In the genomic region with DNA sequence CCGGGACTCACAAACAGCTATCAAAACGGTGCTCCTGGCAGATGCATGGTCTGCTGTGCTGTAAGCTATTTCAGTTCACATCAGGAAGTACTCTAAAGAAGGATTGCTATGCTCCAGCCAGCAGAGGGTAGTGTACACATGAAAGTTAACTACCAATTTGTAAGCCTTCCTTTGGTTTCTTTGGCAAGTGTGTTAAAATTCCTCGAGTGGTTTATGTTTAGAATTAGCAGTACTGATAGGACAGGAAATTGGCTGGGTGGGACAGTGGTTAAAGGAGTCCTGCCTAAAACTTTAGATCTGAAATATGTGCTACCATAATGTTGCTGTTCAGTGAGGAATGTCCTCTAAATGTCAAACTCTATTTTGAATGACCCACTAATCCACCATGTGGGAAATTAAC, we compare ENCODE assay signal across 8 cellular contexts. TPM values are rescaled to one million over a fixed set of nuclear protein-coding genes. Genes with fewer than 3 reads are reported as not detected.
DNase-seq lines count a peak whose midpoint lies in the region; ATAC-seq and TF ChIP-seq lines count a peak whose summit lies in the region.

No MANE protein-coding gene starts in this region.

- 6 to 9% methylated on average over 3 of the region's 3 CpGs for WGBS in GM23248 (ENCODE audit: low coverage in 1 of 2, low lambda C conversion rate in 2 of 2, missing lambda C conversion rate in 2 of 2), 2 experiments

- in situ Hi-C loops in GM23248 (cut with MboI): loop anchor here (25.0 kb wide), 2 partner anchors 629 to 1079 kb away; a partner anchor contains a TSS

- H3K4me3 ChIP-seq in GM23248: no peak overlapping the region
- no peak overlapping the region for H3K4me3 ChIP-seq in fibroblast of villous mesenchyme (ENCODE audit: low read depth, low read length)
- H3K4me3 ChIP-seq in parathyroid adenoma (ENCODE audit: low read depth, low read length): no peak overlapping the region

- H3K27me3 ChIP-seq in GM23248 (replicated peaks; ENCODE audit: insufficient read depth) (no peaks in the 10 kb centered on the region), parathyroid adenoma (ENCODE audit: control insufficient read depth, insufficient read depth, low read length) (no peaks in the 10 kb centered on the region)

- no peak for TF ChIP-seq EP300 in Ishikawa (IDR thresholded peaks at IDR 0.05; ENCODE audit: borderline replicate concordance)

- peaks cover 13% of the 10 kb centered on the region; the same call in 1 of the 2 replicates for H3F3A ChIP-seq in GM23248 (ENCODE audit: insufficient read depth)

- H3K4me1 ChIP-seq in GM23248 (ENCODE audit: insufficient read depth): peaks cover 7% of the 10 kb centered on the region
- peaks cover 22% of the 10 kb centered on the region for H3K4me1 ChIP-seq in parathyroid adenoma

- H3K9me3 ChIP-seq in GM23248 (ENCODE audit: low read depth) (no peaks in the 10 kb centered on the region), parathyroid adenoma (ENCODE audit: control insufficient read depth, low read length) (no peaks in the 10 kb centered on the region)

- no peak overlapping the region for H2AFZ ChIP-seq in GM23248
- no peak overlapping the region for H2AFZ ChIP-seq in parathyroid adenoma

- H3K36me3 ChIP-seq in GM23248 (ENCODE audit: low read depth) (peaks cover 12% of the 10 kb centered on the region), parathyroid adenoma (ENCODE audit: control insufficient read depth, insufficient read depth, low read length) (no peaks in the 10 kb centered on the region)

- H3K4me2 ChIP-seq in GM23248 (ENCODE audit: unreplicated experiment) (no peak overlapping the region), parathyroid adenoma (ENCODE audit: low read length) (peak overlapping the region; percentile 6)

- H3K79me2 ChIP-seq in GM23248 (ENCODE audit: insufficient read depth): no peaks in the 10 kb centered on the region
- no peaks in the 10 kb centered on the region for H3K79me2 ChIP-seq in parathyroid adenoma

- H3K9ac ChIP-seq in GM23248 (no peak overlapping the region), parathyroid adenoma (no peak overlapping the region)

- TF ChIP-seq CTCF in fibroblast of villous mesenchyme (IDR thresholded peaks at IDR 0.05; ENCODE audit: insufficient read depth, low read depth, low read length) (peak; percentile 78), parathyroid adenoma (IDR thresholded peaks at IDR 0.05) (peak; percentile 67)

- peak; percentile 20 for DNase-seq in NCI-H748 (lab: John Stamatoyannopoulos, UW; ENCODE audit: unreplicated experiment)
- DNase-seq in NCI-H748 treated with DMSO at 0.1 percent for 48 hours (lab: John Stamatoyannopoulos, UW): no peak
- DNase-seq in GM23248: peak; percentile 89
- DNase-seq in SKM-1 treated with dmso at 0.1 percent for 144 hours (lab: John Stamatoyannopoulos, UW; ENCODE audit: unreplicated experiment): peak; percentile 42
- peak; percentile 95 for DNase-seq in fibroblast of villous mesenchyme (ENCODE audit: low read depth)

- ATAC-seq in GM19467 (IDR thresholded peaks at IDR 0.05; ENCODE audit: unreplicated experiment): no peak

- no peaks in the 10 kb centered on the region for H3K9me2 ChIP-seq in GM23248 (ENCODE audit: insufficient read depth)

- H4K20me1 ChIP-seq in GM23248 (ENCODE audit: insufficient read depth): no peaks in the 10 kb centered on the region

- H3K27ac ChIP-seq in GM23248 (no peak overlapping the region), parathyroid adenoma (peak overlapping the region; percentile 82)

- peak; percentile 54 for TF ChIP-seq RAD21 in Ishikawa (IDR thresholded peaks at IDR 0.05; ENCODE audit: low read depth)

TF ChIP-seq in Ishikawa, 13 proteins besides CTCF, POLR2A, EP300 and RAD21:
- TF ChIP-seq CREB1 (IDR thresholded peaks at IDR 0.05; ENCODE audit: low read depth) (no peak), TAF1 (IDR thresholded peaks at IDR 0.05; ENCODE audit: low read depth) (no peak), CEBPB (IDR thresholded peaks at IDR 0.05) (no peak), YY1 (IDR thresholded peaks at IDR 0.05; ENCODE audit: low read depth) (no peak), EGR1 (IDR thresholded peaks at IDR 0.05) (no peak), TCF12 (IDR thresholded peaks at IDR 0.05; ENCODE audit: low read depth) (no peak), TEAD4 (IDR thresholded peaks at IDR 0.05) (no peak), NFIC (IDR thresholded peaks at IDR 0.05) (no peak)
- TF ChIP-seq, protein P1, sequence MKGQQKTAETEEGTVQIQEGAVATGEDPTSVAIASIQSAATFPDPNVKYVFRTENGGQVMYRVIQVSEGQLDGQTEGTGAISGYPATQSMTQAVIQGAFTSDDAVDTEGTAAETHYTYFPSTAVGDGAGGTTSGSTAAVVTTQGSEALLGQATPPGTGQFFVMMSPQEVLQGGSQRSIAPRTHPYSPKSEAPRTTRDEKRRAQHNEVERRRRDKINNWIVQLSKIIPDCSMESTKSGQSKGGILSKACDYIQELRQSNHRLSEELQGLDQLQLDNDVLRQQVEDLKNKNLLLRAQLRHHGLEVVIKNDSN (IDR thresholded peaks at IDR 0.05): no peak
- TF ChIP-seq, protein P2, sequence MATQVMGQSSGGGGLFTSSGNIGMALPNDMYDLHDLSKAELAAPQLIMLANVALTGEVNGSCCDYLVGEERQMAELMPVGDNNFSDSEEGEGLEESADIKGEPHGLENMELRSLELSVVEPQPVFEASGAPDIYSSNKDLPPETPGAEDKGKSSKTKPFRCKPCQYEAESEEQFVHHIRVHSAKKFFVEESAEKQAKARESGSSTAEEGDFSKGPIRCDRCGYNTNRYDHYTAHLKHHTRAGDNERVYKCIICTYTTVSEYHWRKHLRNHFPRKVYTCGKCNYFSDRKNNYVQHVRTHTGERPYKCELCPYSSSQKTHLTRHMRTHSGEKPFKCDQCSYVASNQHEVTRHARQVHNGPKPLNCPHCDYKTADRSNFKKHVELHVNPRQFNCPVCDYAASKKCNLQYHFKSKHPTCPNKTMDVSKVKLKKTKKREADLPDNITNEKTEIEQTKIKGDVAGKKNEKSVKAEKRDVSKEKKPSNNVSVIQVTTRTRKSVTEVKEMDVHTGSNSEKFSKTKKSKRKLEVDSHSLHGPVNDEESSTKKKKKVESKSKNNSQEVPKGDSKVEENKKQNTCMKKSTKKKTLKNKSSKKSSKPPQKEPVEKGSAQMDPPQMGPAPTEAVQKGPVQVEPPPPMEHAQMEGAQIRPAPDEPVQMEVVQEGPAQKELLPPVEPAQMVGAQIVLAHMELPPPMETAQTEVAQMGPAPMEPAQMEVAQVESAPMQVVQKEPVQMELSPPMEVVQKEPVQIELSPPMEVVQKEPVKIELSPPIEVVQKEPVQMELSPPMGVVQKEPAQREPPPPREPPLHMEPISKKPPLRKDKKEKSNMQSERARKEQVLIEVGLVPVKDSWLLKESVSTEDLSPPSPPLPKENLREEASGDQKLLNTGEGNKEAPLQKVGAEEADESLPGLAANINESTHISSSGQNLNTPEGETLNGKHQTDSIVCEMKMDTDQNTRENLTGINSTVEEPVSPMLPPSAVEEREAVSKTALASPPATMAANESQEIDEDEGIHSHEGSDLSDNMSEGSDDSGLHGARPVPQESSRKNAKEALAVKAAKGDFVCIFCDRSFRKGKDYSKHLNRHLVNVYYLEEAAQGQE (IDR thresholded peaks at IDR 0.05; ENCODE audit: low read depth): no peak
- TF ChIP-seq, protein P3, sequence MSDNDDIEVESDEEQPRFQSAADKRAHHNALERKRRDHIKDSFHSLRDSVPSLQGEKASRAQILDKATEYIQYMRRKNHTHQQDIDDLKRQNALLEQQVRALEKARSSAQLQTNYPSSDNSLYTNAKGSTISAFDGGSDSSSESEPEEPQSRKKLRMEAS (IDR thresholded peaks at IDR 0.05): no peak

RNA-seq across cellular contexts. Expression of a gene that starts 47.4 kb away (rescaled TPM):
- total RNA-seq in GM23248 (2014; rRNA removed; shearing (Covaris generic)): 19.1 and 24.2 TPM in 2 replicates
- 16.0 and 21.0 TPM in 2 replicates for polyA plus RNA-seq in GM23248 (2016; fragmentation: Nextera tagmentation; extraction: Ambion mirVana)
- 29.6 and 49.2 TPM in 2 replicates for total RNA-seq in fibroblast of villous mesenchyme
